Comparison of ENCODE assay signal across 23 cellular contexts in the genomic region with DNA sequence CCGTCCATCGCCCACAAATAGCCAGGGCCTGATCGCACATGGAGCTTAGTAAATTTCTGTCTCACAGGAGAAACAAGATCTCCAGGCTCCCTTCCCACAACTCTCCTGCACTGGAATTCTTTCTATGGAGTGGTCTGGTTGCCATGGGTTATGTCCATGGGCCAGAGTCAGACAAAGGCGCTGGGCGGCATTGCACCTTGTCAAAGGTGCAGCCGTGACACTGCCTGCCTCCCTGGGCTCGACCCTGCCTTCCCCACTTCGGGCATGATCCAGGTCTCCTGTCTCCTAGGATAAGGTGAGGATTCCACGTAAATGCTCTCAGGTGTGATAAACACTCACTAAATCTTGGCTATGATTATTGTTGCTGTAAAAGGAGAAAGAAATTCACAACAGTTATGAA.
DNase-seq lines count a peak whose midpoint lies in the region; ATAC-seq and TF ChIP-seq lines count a peak whose summit lies in the region.
"Had no signal": no experiment of that assay in that cellular context is flagged by ENCODE, and none has a peak within 500 bp of the region (broad histone marks: within the 10 kb centered on the region; RNA-seq: fewer than 3 reads in every experiment).

No MANE protein-coding gene starts in this region.

- TF ChIP-seq CTCF in WTC11 (IDR thresholded peaks at IDR 0.05) (no peak), esophagus muscularis mucosa (IDR thresholded peaks at IDR 0.05) (no peak), neural crest cell (conservative IDR thresholded peaks at IDR 0.05) (no peak), spleen (IDR thresholded peaks at IDR 0.05 in 8 of 11, conservative IDR thresholded peaks at IDR 0.05 in 3 of 11) (no peak)

- ATAC-seq in WTC11, result no peak
- no peak for ATAC-seq in HG03135 (IDR thresholded peaks at IDR 0.05; ENCODE audit: unreplicated experiment)
- no peak for ATAC-seq in HG03175 (IDR thresholded peaks at IDR 0.05; ENCODE audit: unreplicated experiment)

- POLR2A ChIA-PET in WTC11 (lab: Charles Lee), result no interaction called here

- no peak for TF ChIP-seq EP300 in esophagus muscularis mucosa (IDR thresholded peaks at IDR 0.05)

- H3K36me3 Mint-ChIP-seq in WTC11 (peaks cover 45% of the 10 kb centered on the region), neural crest cell (ENCODE audit: low read depth) (no peaks in the 10 kb centered on the region)
- H3K36me3 Mint-ChIP-seq: CD14-positive monocyte; CD8-positive, alpha-beta memory T cell had no signal

- DNase-seq in WTC11 (ENCODE audit: low spot score) (no peak), esophagus muscularis mucosa (ENCODE audit: extremely low spot score) (peak; percentile 81), neural crest cell (ENCODE audit: low read depth, low spot score) (no peak), spleen (peak; percentile 63), NCI-H2171 (lab: John Stamatoyannopoulos, UW) (no peak), MV-4-11 (lab: John Stamatoyannopoulos, UW) (no peak)
- DNase-seq: 8988T; ACHN; AML-193; BE2C; CD4-positive, alpha-beta T cell; CD8-positive, alpha-beta memory T cell; DMS 273 treated with DMSO at 0.1 percent for 48 hours; DMS53; DMS79 treated with DMSO at 0.1 percent for 48 hours; GF-D8; H9; HFFc6 had no signal

- peaks cover 14% of the 10 kb centered on the region for H3K9me3 Mint-ChIP-seq in WTC11
- H3K9me3 Mint-ChIP-seq in neural crest cell, result no peaks in the 10 kb centered on the region
- H3K9me3 Mint-ChIP-seq: CD4-positive, alpha-beta T cell; H9; HFFc6 had no signal

- H3K27me3 ChIP-seq in esophagus muscularis mucosa, result peaks cover 0 to 37% (median 0%) of the 10 kb centered on the region in 4 donors
- no peaks in the 10 kb centered on the region for H3K27me3 ChIP-seq in spleen (replicated peaks in 1 of 7)
- H3K27me3 ChIP-seq: BE2C; BLaER1 treated with 17β-estradiol and CSF1 and Interleukin-3, amounts not matched to agents 10 nM and 100 nM had no signal

- CTCF ChIA-PET in WTC11 (lab: Charles Lee), result no interaction called here

- TF ChIP-seq POLR2A in esophagus muscularis mucosa (IDR thresholded peaks at IDR 0.05; ENCODE audit: low read depth) (no peak), spleen (IDR thresholded peaks at IDR 0.05) (no peak)

- 92% methylated on average over 5 of the region's 9 CpGs for WGBS in esophagus muscularis mucosa
- 87 to 93% (median 90%) methylated on average over 9 of the region's 9 CpGs for WGBS in spleen, 5 donors

- H3K27ac Mint-ChIP-seq in WTC11, result peak overlapping the region; percentile 78; the same call in 1 of the 2 replicates
- no peak overlapping the region for H3K27ac Mint-ChIP-seq in neural crest cell (ENCODE audit: unreplicated experiment)
- H3K27ac Mint-ChIP-seq: CD14-positive monocyte; CD4-positive, alpha-beta T cell; CD8-positive, alpha-beta memory T cell; HFFc6 had no signal

- H3K4me3 ChIP-seq in esophagus muscularis mucosa, result no peak overlapping the region
- no peak overlapping the region for H3K4me3 ChIP-seq in spleen
- H3K4me3 ChIP-seq: BLaER1 treated with 17β-estradiol and CSF1 and Interleukin-3, amounts not matched to agents 10 nM and 100 nM had no signal

- H3K4me3 Mint-ChIP-seq in WTC11 (no peak overlapping the region), neural crest cell (peak overlapping the region; percentile 20)
- H3K4me3 Mint-ChIP-seq: CD14-positive monocyte; CD4-positive, alpha-beta T cell; CD8-positive, alpha-beta memory T cell; H9; HFFc6 had no signal

- peaks cover 0 to 3% (median 0%) of the 10 kb centered on the region in 4 donors for H3K9me3 ChIP-seq in esophagus muscularis mucosa
- peaks cover 0 to 3% (median 0%) of the 10 kb centered on the region in 8 donors for H3K9me3 ChIP-seq in spleen
- H3K9me3 ChIP-seq: A549; BE2C; BLaER1 treated with 17β-estradiol and CSF1 and Interleukin-3, amounts not matched to agents 10 nM and 100 nM had no signal

- no peak overlapping the region for H3K27ac ChIP-seq in esophagus muscularis mucosa (replicated peaks in 1 of 4)
- no peak overlapping the region for H3K27ac ChIP-seq in spleen
- H3K27ac ChIP-seq: BLaER1 treated with 17β-estradiol and CSF1 and Interleukin-3, amounts not matched to agents 10 nM and 100 nM had no signal

- H3K36me3 ChIP-seq in esophagus muscularis mucosa (no peaks in the 10 kb centered on the region), spleen (no peaks in the 10 kb centered on the region)
- H3K36me3 ChIP-seq: BE2C; BLaER1 treated with 17β-estradiol and CSF1 and Interleukin-3, amounts not matched to agents 10 nM and 100 nM had no signal

- intact Hi-C loops in esophagus muscularis mucosa (cut with DNase I) (no loop called here), spleen (cut with DNase I; ENCODE audit: low total_unique reads) (no loop called here)

- peaks cover 0 to 11% (median 7%) of the 10 kb centered on the region in 4 donors for H3K4me1 ChIP-seq in esophagus muscularis mucosa
- H3K4me1 ChIP-seq in spleen, result peaks cover 0 to 6% (median 0%) of the 10 kb centered on the region in 6 donors
- H3K4me1 ChIP-seq: BLaER1 treated with 17β-estradiol and CSF1 and Interleukin-3, amounts not matched to agents 10 nM and 100 nM had no signal

- H3K27me3 Mint-ChIP-seq in WTC11 (ENCODE audit: low read depth) (no peaks in the 10 kb centered on the region), neural crest cell (ENCODE audit: low read depth) (no peaks in the 10 kb centered on the region)
- H3K27me3 Mint-ChIP-seq: CD8-positive, alpha-beta memory T cell had no signal

- H3K4me1 Mint-ChIP-seq in WTC11 (peaks cover 37% of the 10 kb centered on the region), neural crest cell (peaks cover 35% of the 10 kb centered on the region)
- H3K4me1 Mint-ChIP-seq: CD14-positive monocyte; CD8-positive, alpha-beta memory T cell had no signal

TF ChIP-seq in WTC11, 78 proteins besides CTCF, POLR2A, EP300 and RAD21:
- TF ChIP-seq ETV6 (CRISPR knock-in tag; IDR thresholded peaks at IDR 0.05) (no peak), ZBTB21 (CRISPR knock-in tag; IDR thresholded peaks at IDR 0.05; ENCODE audit: borderline replicate concordance) (no peak), NR2C2 (CRISPR knock-in tag; IDR thresholded peaks at IDR 0.05) (no peak)

Comparison
In these comparisons a context has a peak if more than half of its experiments do, and no peak if none do; other contexts are left out.
1. DNase-seq: peak in esophagus muscularis mucosa (single experiment) and spleen (single experiment); none in WTC11 (single experiment), neural crest cell (single experiment), NCI-H2171 (single experiment) and MV-4-11 (single experiment).